ENCODE assay signal across 17 cellular contexts in the genomic region with DNA sequence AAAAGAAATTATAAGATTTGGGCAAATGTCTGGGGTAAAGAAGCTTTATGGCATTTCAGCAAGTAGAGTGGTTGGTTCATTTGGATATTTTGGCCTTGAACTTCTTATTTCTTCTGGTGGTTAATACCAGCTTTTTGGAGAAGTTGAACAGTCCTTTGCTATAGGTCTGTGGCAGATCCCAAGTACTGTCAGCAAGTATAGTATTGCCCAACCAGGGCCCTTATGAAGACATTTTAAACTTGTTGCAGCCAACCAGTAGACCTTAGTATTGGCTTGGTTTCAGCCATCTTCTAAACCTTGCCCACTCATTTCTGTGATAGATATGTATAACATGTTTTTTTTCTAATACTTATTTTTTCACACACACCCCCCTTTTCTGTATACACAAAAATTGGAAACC. TPM values are rescaled to one million over a fixed set of nuclear protein-coding genes. Genes with fewer than 3 reads are reported as not detected.
A peak's percentile ranks its signal among the peaks of the same experiment; 100 is the strongest.
DNase-seq lines count a peak whose midpoint lies in the region; ATAC-seq, FAIRE-seq and TF ChIP-seq lines count a peak whose summit lies in the region.
"Had no signal": no experiment of that assay in that cellular context is flagged by ENCODE, and none has a peak within 500 bp of the region (broad histone marks: within the 10 kb centered on the region; RNA-seq: fewer than 3 reads in every experiment).

No MANE protein-coding gene starts in this region.

- intact Hi-C loops in IMR-90 (cut with micrococcal nuclease): no loop called here
- intact Hi-C loops in lower lobe of right lung (cut with DNase I): no loop called here
- intact Hi-C loops in aorta (cut with DNase I): loop anchor here in 1 of 2 donors (5.0 kb wide), 1 partner anchor 44 kb away; the partner anchor contains the start of gene PNPO

- H2AK9ac ChIP-seq in IMR-90 (replicated peaks; ENCODE audit: low read depth, low read length, poor library complexity): no peak overlapping the region

- FAIRE-seq in D721Med (lab: Jason Lieb, UNC): no peak
- FAIRE-seq: small intestine had no signal

- H2AFZ ChIP-seq in IMR-90 (replicated peaks; ENCODE audit: low read length, poor library complexity): no peak overlapping the region
- H2AFZ ChIP-seq: GM23338, neural progenitor cell had no signal

- H3K4me2 ChIP-seq in IMR-90 (ENCODE audit: low read depth, low read length): no peak overlapping the region

- no peak overlapping the region for H2BK15ac ChIP-seq in IMR-90 (ENCODE audit: low read depth, low read length)

- TF ChIP-seq CTCF in IMR-90 (conservative IDR thresholded peaks at IDR 0.05; ENCODE audit: low read depth, low read length) (no peak), lower lobe of right lung (IDR thresholded peaks at IDR 0.05) (no peak), D721Med (IDR thresholded peaks at IDR 0.05; ENCODE audit: insufficient read depth, missing control alignments) (no peak)

- no peak overlapping the region for H3K4ac ChIP-seq in IMR-90 (ENCODE audit: low read depth, low read length)

- H4K91ac ChIP-seq in IMR-90 (ENCODE audit: insufficient read depth, low read depth, low read length): no peak overlapping the region

- CTCF ChIA-PET in IMR-90 (lab: Yijun Ruan, JAX): no interaction called here

- dilution Hi-C loops in IMR-90 (cut with HindIII; ENCODE audit: low sequenced_read_pairs, unreplicated experiment): no loop called here

- no TSS peak for BruUV-seq in IMR-90 (replicated peaks; lab: Mats Ljungman, UMichigan)

- 0 out of 2 replicates have a peak, but pooled peaks cover 7% of the 10 kb centered on the region for H3K9me1 ChIP-seq in IMR-90 (ENCODE audit: insufficient read depth, low read length)

- H3K23ac ChIP-seq in IMR-90 (ENCODE audit: low read depth, low read length): no peak overlapping the region

- H3K36me3 ChIP-seq in IMR-90 (ENCODE audit: control insufficient read depth, insufficient read depth, low read length): no peaks in the 10 kb centered on the region
- peaks cover 19% of the 10 kb centered on the region for H3K36me3 ChIP-seq in lower lobe of right lung
- H3K36me3 ChIP-seq in aorta (ENCODE audit: control insufficient read depth in 1 of 2, insufficient read depth in 2 of 2, low read length in 1 of 2): no peaks in the 10 kb centered on the region
- H3K36me3 ChIP-seq: neural progenitor cell had no signal

- no peak overlapping the region for H3K14ac ChIP-seq in IMR-90 (replicated peaks; ENCODE audit: low read depth, low read length)

- no peak overlapping the region for H3K9ac ChIP-seq in IMR-90 (ENCODE audit: low read depth, low read length)
- H3K9ac ChIP-seq: neural progenitor cell had no signal

- ATAC-seq in IMR-90 (ENCODE audit: low read depth) (no peak), lower lobe of right lung (no peak), aorta (ENCODE audit: low FRiP score) (no peak)
- ATAC-seq: activated T-cell treated with anti-CD3 and anti-CD28 coated beads, Interleukin-2, amount 50 U/mL, for 72 hours; esophagus mucosa; GM23338; stimulated activated naive CD8-positive, alpha-beta T cell treated with anti-CD3 and anti-CD28 coated beads, Interleukin-15, amount 100 ng/mL, for 72 hours had no signal

- no peak overlapping the region for H2BK20ac ChIP-seq in IMR-90 (ENCODE audit: low read depth, low read length)

- H2BK5ac ChIP-seq in IMR-90 (ENCODE audit: low read depth, low read length, poor library complexity, severe bottlenecking): no peak overlapping the region

- H2BK120ac ChIP-seq in IMR-90 (ENCODE audit: low read depth, low read length): no peak overlapping the region

- H2AK5ac ChIP-seq in IMR-90 (ENCODE audit: low read depth, low read length): no peak overlapping the region

- H3K4me1 ChIP-seq in IMR-90 (ENCODE audit: control insufficient read depth, insufficient read depth, low read length) (peaks cover 1% of the 10 kb centered on the region; the same call in 1 of the 2 replicates), lower lobe of right lung (peaks cover 50% of the 10 kb centered on the region), aorta (ENCODE audit: control insufficient read depth in 1 of 2, insufficient read depth in 2 of 2, low read length in 2 of 2) (peaks cover 0 to 4% of the 10 kb centered on the region in 2 donors)

- H3K79me1 ChIP-seq in IMR-90 (ENCODE audit: low read depth in 1 of 2, low read length in 2 of 2): peaks cover 37 to 72% of the 10 kb centered on the region in 2 experiments

- DNase-seq in AML-193 (lab: John Stamatoyannopoulos, UW): peak; percentile 92 to 93
- no peak for DNase-seq in IMR-90
- peak; percentile 51 for DNase-seq in SKM-1 (lab: John Stamatoyannopoulos, UW; ENCODE audit: unreplicated experiment)
- DNase-seq in lower lobe of right lung: no peak
- no peak for DNase-seq in NCI-H2029 treated with DMSO at 0.1 percent for 48 hours (lab: John Stamatoyannopoulos, UW)
- DNase-seq in aorta: no peak
- DNase-seq in D721Med (ENCODE audit: insufficient read length, low spot score): no peak
- DNase-seq in DMS114 treated with DMSO at 0.1 percent for 48 hours (lab: John Stamatoyannopoulos, UW; ENCODE audit: unreplicated experiment): no peak
- DNase-seq: activated CD4-positive, alpha-beta T cell treated with anti-CD3 and anti-CD28 coated beads for 4 hours; activated T-cell treated with anti-CD3 and anti-CD28 coated beads, Interleukin-2, amount 50 U/mL, for 72 hours; NCI-H1436 treated with DMSO at 0.1 percent for 48 hours; small intestine; stimulated activated naive CD8-positive, alpha-beta T cell treated with anti-CD3 and anti-CD28 coated beads, Interleukin-15, amount 100 ng/mL, for 72 hours had no signal

- no peak overlapping the region for H3K56ac ChIP-seq in IMR-90 (ENCODE audit: extremely low read depth, insufficient read depth, low read length)

- H4K5ac ChIP-seq in IMR-90 (ENCODE audit: low read depth, low read length): no peak overlapping the region

- no peaks in the 10 kb centered on the region for H4K20me1 ChIP-seq in IMR-90 (ENCODE audit: insufficient read depth, low read length)

- no peak for TF ChIP-seq POLR2A in IMR-90 (IDR thresholded peaks at IDR 0.05; ENCODE audit: low read depth, low read length)

- H3K4me3 ChIP-seq in IMR-90 (ENCODE audit: insufficient read depth, low read depth, low read length) (no peak overlapping the region), lower lobe of right lung (no peak overlapping the region), aorta (ENCODE audit: low read length in 2 of 2) (no peak overlapping the region)

- TF ChIP-seq RAD21 in IMR-90 (IDR thresholded peaks at IDR 0.05; ENCODE audit: low read length): no peak

- H3K27me3 ChIP-seq in IMR-90 (ENCODE audit: control insufficient read depth, insufficient read depth, low read length) (no peaks in the 10 kb centered on the region), lower lobe of right lung (ENCODE audit: low read depth) (no peaks in the 10 kb centered on the region), aorta (ENCODE audit: control insufficient read depth in 1 of 2, insufficient read depth in 2 of 2, low read length in 1 of 2) (no peaks in the 10 kb centered on the region)
- H3K27me3 ChIP-seq: neural progenitor cell had no signal

- POLR2A ChIA-PET in IMR-90 (lab: Charles Lee; ENCODE audit: unreplicated experiment): no interaction called here

- H3K9me3 ChIP-seq in IMR-90 (ENCODE audit: control insufficient read depth, insufficient read depth, low read length) (no peaks in the 10 kb centered on the region), lower lobe of right lung (no peaks in the 10 kb centered on the region), aorta (ENCODE audit: control insufficient read depth, low read length) (no peaks in the 10 kb centered on the region)

- no peak overlapping the region for H4K8ac ChIP-seq in IMR-90 (ENCODE audit: low read depth in 2 of 2, low read length in 2 of 2)

- H3K27ac ChIP-seq in IMR-90 (ENCODE audit: insufficient read depth, low read length) (no peak overlapping the region), lower lobe of right lung (peak overlapping the region; percentile 10), aorta (ENCODE audit: low read depth in 1 of 2, low read length in 2 of 2) (no peak overlapping the region)
- H3K27ac ChIP-seq: neural progenitor cell had no signal

- in situ Hi-C loops in IMR-90 (cut with MboI; ENCODE audit: low sequenced_read_pairs): no loop called here

- H3K18ac ChIP-seq in IMR-90 (ENCODE audit: low read depth, low read length): no peak overlapping the region

TF ChIP-seq in IMR-90, 13 proteins besides CTCF, POLR2A, EP300 and RAD21 (continues in another document):
- TF ChIP-seq SMC3 (IDR thresholded peaks at IDR 0.05; ENCODE audit: low read depth, low read length) (no peak), RFX5 (IDR thresholded peaks at IDR 0.05; ENCODE audit: low read depth, low read length) (no peak)

RNA-seq across cellular contexts. Expression of gene SP2, which starts 2.2 kb away (rescaled TPM):
- 0.72 and 1.4 TPM in 2 replicates for total RNA-seq in IMR-90 (2012; rRNA removed)
- 13.8 and 14.0 TPM in 2 replicates for polyA plus RNA-seq in IMR-90 (2012; rRNA removed)
- 7.4 and 17.7 TPM in 2 replicates for polyA plus RNA-seq in IMR-90 (2012; cell fraction: cytosol; rRNA removed)
- polyA plus RNA-seq in IMR-90 (2012; cell fraction: nucleus; rRNA removed; ENCODE audit: low replicate concordance): 23.1 and 23.5 TPM in 2 replicates
- total RNA-seq in lower lobe of right lung: 19.4 TPM
- 10 to 100 TPM; 14.3 to 18.0 TPM for total RNA-seq in aorta
- 10 to 100 TPM in 1 of 2 donors, 1 to 10 TPM in 1; 7.5 to 12.0 TPM for polyA plus RNA-seq in aorta

RNA-seq across cellular contexts. Expression of gene PNPO, which starts 43.1 kb away (rescaled TPM):
- 32.5 and 34.1 TPM in 2 replicates for total RNA-seq in IMR-90 (2012; rRNA removed)
- polyA plus RNA-seq in IMR-90 (2012; rRNA removed): 13.6 and 13.9 TPM in 2 replicates
- polyA plus RNA-seq in IMR-90 (2012; cell fraction: cytosol; rRNA removed): 11.0 and 37.1 TPM in 2 replicates
- polyA plus RNA-seq in IMR-90 (2012; cell fraction: nucleus; rRNA removed; ENCODE audit: low replicate concordance): 5.8 and 9.0 TPM in 2 replicates
- 29.2 TPM for total RNA-seq in lower lobe of right lung
- total RNA-seq in aorta: 10 to 100 TPM; 14.3 to 19.5 TPM
- 1 to 10 TPM; 4.9 to 6.9 TPM for polyA plus RNA-seq in aorta

RNA-seq across cellular contexts. Expression of gene SP6, which starts 47.3 kb away (rescaled TPM):
- total RNA-seq in IMR-90 (2012; rRNA removed) (under 0.01 TPM in 2 replicates), lower lobe of right lung (4.7 TPM), aorta (under 1 TPM; 0.78 to 0.81 TPM)
- polyA plus RNA-seq in IMR-90 (2012; rRNA removed) (0.31 and 0.32 TPM in 2 replicates), aorta (under 1 TPM in 1 of 2 donors, not detected in 1; 0.25 TPM)
- polyA plus RNA-seq in IMR-90 (2012; cell fraction: cytosol; rRNA removed): 0.14 and 0.24 TPM in 2 replicates
- polyA plus RNA-seq in IMR-90 (2012; cell fraction: nucleus; rRNA removed; ENCODE audit: low replicate concordance): 0.34 and 0.51 TPM in 2 replicates

RNA-seq across cellular contexts. Expression of gene SCRN2, which starts 57.2 kb away (rescaled TPM):
- total RNA-seq in IMR-90 (2012; rRNA removed) (14.7 and 17.2 TPM in 2 replicates), lower lobe of right lung (30.9 TPM), aorta (10 to 100 TPM; 19.3 to 37.6 TPM)
- polyA plus RNA-seq in IMR-90 (2012; rRNA removed) (27.6 and 31.0 TPM in 2 replicates), aorta (10 to 100 TPM; 21.2 to 64.1 TPM)
- 16.3 and 34.7 TPM in 2 replicates for polyA plus RNA-seq in IMR-90 (2012; cell fraction: cytosol; rRNA removed)
- polyA plus RNA-seq in IMR-90 (2012; cell fraction: nucleus; rRNA removed; ENCODE audit: low replicate concordance): 122 and 248 TPM in 2 replicates

RNA-seq across cellular contexts. Expression of gene PRR15L, which starts 59.4 kb away (rescaled TPM):
- not detected in 2 replicates for total RNA-seq in IMR-90 (2012; rRNA removed)
- not detected in 2 replicates for polyA plus RNA-seq in IMR-90 (2012; rRNA removed)
- not detected in 2 replicates for polyA plus RNA-seq in IMR-90 (2012; cell fraction: cytosol; rRNA removed)
- polyA plus RNA-seq in IMR-90 (2012; cell fraction: nucleus; rRNA removed; ENCODE audit: low replicate concordance): not detected in 2 replicates
- 48.1 TPM for total RNA-seq in lower lobe of right lung
- total RNA-seq in aorta: not detected
- polyA plus RNA-seq in aorta: 10 to 100 TPM in 1 of 2 donors, under 1 TPM in 1; 0.87 to 43.5 TPM
- total RNA-seq: activated T-cell treated with anti-CD3 and anti-CD28 coated beads, Interleukin-2, amount 50 U/mL, for 72 hours; GM23338; NCI-H460 had no signal

Comparison
In these comparisons a context has a peak if more than half of its experiments do, and no peak if none do; other contexts are left out.
1. DNase-seq: peak in AML-193 (2 of 2) and SKM-1 (single experiment); none in IMR-90 (single experiment), lower lobe of right lung (single experiment), NCI-H2029 treated with DMSO at 0.1 percent for 48 hours (single experiment), aorta (0 of 2), D721Med (single experiment) and DMS114 treated with DMSO at 0.1 percent for 48 hours (single experiment).